ENCODE assay signal across 8 cellular contexts in the genomic region with DNA sequence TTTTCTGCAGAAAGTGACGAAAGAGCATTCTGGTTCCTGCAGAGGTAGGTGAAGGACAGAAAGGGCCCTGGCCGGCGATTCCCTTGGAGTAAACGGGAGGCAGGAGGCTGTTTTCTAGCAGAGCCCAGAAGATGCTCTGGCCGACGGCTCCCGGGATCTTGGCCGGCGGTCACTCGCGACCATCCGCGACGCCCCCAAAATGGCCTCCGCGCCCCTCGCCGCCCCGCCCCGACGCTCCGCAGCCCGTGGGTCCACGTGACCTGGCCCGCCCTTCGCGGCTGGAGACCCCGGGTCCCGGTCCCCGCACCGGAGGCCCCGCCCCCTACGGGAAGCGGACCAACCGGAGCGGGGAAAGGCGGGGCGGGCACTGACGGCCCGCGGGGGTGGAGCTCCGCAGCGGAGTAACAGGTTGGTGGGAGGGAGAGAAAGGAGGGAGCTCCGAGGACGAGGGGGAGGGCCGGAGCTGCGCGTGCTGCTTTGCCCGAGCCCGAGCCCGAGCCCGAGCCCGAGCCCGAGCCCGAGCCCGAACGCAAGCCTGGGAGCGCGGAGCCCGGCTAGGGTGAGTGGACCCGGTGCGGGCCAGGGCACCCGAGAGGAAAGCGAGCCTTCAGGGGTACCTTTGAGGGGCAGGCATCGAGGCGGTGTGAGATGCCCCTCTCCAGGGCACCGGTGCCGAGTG. TPM values are rescaled to one million over a fixed set of nuclear protein-coding genes. Genes with fewer than 3 reads are reported as not detected.
DNase-seq lines count a peak whose midpoint lies in the region; ATAC-seq and TF ChIP-seq lines count a peak whose summit lies in the region.

A gene with protein sequence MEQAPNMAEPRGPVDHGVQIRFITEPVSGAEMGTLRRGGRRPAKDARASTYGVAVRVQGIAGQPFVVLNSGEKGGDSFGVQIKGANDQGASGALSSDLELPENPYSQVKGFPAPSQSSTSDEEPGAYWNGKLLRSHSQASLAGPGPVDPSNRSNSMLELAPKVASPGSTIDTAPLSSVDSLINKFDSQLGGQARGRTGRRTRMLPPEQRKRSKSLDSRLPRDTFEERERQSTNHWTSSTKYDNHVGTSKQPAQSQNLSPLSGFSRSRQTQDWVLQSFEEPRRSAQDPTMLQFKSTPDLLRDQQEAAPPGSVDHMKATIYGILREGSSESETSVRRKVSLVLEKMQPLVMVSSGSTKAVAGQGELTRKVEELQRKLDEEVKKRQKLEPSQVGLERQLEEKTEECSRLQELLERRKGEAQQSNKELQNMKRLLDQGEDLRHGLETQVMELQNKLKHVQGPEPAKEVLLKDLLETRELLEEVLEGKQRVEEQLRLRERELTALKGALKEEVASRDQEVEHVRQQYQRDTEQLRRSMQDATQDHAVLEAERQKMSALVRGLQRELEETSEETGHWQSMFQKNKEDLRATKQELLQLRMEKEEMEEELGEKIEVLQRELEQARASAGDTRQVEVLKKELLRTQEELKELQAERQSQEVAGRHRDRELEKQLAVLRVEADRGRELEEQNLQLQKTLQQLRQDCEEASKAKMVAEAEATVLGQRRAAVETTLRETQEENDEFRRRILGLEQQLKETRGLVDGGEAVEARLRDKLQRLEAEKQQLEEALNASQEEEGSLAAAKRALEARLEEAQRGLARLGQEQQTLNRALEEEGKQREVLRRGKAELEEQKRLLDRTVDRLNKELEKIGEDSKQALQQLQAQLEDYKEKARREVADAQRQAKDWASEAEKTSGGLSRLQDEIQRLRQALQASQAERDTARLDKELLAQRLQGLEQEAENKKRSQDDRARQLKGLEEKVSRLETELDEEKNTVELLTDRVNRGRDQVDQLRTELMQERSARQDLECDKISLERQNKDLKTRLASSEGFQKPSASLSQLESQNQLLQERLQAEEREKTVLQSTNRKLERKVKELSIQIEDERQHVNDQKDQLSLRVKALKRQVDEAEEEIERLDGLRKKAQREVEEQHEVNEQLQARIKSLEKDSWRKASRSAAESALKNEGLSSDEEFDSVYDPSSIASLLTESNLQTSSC (plus strand): TSS at position 431 of the 679 bp plus-strand sequence. CDS start 7,133 bp downstream, outside the sequence.

- H3K36me3 ChIP-seq in right lobe of liver: no peaks in the 10 kb centered on the region

- peak; percentile 80 for ATAC-seq in GM19043 (IDR thresholded peaks at IDR 0.05; ENCODE audit: low read depth, unreplicated experiment)
- peak; percentile 42 for ATAC-seq in HG03469 (IDR thresholded peaks at IDR 0.05; ENCODE audit: unreplicated experiment)
- peak; percentile 74 to 87 (median 77) for ATAC-seq in right lobe of liver

- H3K4me3 ChIP-seq in right lobe of liver: peak within 1 kb of the TSS; percentile 66 to 72 (median 67)

- intact Hi-C loops in right lobe of liver (cut with DNase I): no loop called here

- peak; percentile 77 for TF ChIP-seq POLR2A in right lobe of liver (IDR thresholded peaks at IDR 0.05)

- WGBS in right lobe of liver (ENCODE audit: insufficient coverage, low coverage, low lambda C conversion rate, missing lambda C conversion rate): 0% methylated on average over 15 of the region's 68 CpGs

- no peaks in the 10 kb centered on the region for H3K9me3 ChIP-seq in right lobe of liver

- H3K27me3 ChIP-seq in right lobe of liver: no peaks in the 10 kb centered on the region

- H3K27ac ChIP-seq in right lobe of liver: peak within 1 kb of the TSS; percentile 76 to 97 (median 90)

- H3K4me1 ChIP-seq in right lobe of liver: peaks cover 0 to 48% (median 8%) of the 10 kb centered on the region in 4 donors

- no peak for TF ChIP-seq CTCF in right lobe of liver (IDR thresholded peaks at IDR 0.05)

- in situ Hi-C loops in ACHN (cut with HindIII; ENCODE audit: low pct_ligation_motif_present, low pct_unique_long_range_greater_than_20kb, low sequenced_read_pairs): no loop called here

- DNase-seq in ACHN (peak; percentile 91), NCI-H526 treated with DMSO at 0.1 percent for 48 hours (lab: John Stamatoyannopoulos, UW) (peak; percentile 99), dermis blood vessel endothelial cell (peak; percentile 79), right lobe of liver (peak; percentile 93 to 95 (median 95))
- peak; percentile 77 to 81 for DNase-seq in activated CD4-positive, alpha-beta T cell treated with anti-CD3 and anti-CD28 coated beads, Interleukin-2, amount 50 U/mL, for 4 hours
- peak; percentile 72 to 73 for DNase-seq in stimulated activated CD4-positive, alpha-beta T cell treated with anti-CD3 and anti-CD28 coated beads, Interleukin-2, amount 100 ng/mL, for 48 hours

RNA-seq across cellular contexts. Expression of the gene that starts here (rescaled TPM):
- total RNA-seq in dermis blood vessel endothelial cell (0.42 and 2.4 TPM in 2 replicates), right lobe of liver (10 to 100 TPM; 15.9 to 65.4 (median 38.6) TPM)

Comparison
In these comparisons a context has a peak if more than half of its experiments do, and no peak if none do; other contexts are left out.
1. Peak in every context shown above with its lines: DNase-seq, ATAC-seq, H3K4me3 ChIP-seq and H3K27ac ChIP-seq.